1 cellular context compared by ENCODE assay signal in the genomic region with DNA sequence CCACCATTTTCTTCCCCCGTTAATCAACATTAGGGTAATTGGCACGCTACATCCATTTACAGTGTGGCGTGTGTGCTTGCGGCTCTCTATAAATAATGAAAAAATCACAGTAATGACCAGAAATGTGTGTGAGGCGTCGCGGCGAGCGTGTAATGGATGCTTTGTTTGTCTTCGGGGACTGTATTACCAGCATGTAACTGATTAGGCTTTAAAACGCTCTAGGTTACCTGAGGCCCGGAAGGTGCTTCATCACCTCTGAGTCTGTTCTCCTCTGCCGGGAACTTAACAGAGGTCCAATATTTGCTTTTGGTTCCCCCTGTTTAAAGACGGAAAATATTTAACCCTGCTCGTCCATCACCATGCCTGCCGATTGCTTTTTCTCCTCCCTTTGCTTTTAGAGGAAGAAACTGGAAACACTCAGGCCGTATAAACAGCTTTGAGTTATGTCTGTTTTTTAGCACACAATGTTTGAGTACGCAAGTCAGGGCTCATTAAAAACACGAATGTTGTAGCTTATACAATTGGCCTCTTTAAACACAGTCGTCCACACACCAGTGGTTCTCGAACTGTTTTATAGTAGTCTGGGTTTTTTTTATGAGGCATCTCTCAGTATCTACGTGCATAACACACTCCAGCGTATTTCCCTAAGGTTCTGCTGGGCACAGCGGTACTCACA.
TF ChIP-seq lines count a peak whose summit lies in the region.

No MANE protein-coding gene starts in this region.

TF ChIP-seq in GM23338, 12 proteins besides CTCF, POLR2A, EP300 and RAD21 (continued from another document):
- TF ChIP-seq JUNB (IDR thresholded peaks at IDR 0.05; ENCODE audit: unreplicated experiment) = no peak
- no peak for TF ChIP-seq POLR2AphosphoS5 (IDR thresholded peaks at IDR 0.05; ENCODE audit: low read depth)
- TF ChIP-seq EZH2phosphoT487 (IDR thresholded peaks at IDR 0.05; ENCODE audit: unreplicated experiment) = no peak
- TF ChIP-seq, protein P1, sequence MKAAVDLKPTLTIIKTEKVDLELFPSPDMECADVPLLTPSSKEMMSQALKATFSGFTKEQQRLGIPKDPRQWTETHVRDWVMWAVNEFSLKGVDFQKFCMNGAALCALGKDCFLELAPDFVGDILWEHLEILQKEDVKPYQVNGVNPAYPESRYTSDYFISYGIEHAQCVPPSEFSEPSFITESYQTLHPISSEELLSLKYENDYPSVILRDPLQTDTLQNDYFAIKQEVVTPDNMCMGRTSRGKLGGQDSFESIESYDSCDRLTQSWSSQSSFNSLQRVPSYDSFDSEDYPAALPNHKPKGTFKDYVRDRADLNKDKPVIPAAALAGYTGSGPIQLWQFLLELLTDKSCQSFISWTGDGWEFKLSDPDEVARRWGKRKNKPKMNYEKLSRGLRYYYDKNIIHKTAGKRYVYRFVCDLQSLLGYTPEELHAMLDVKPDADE (IDR thresholded peaks at IDR 0.05) = no peak
- no peak for TF ChIP-seq NANOG (IDR thresholded peaks at IDR 0.05; ENCODE audit: borderline replicate concordance)
- TF ChIP-seq CREB1 (CRISPR knock-in tag; IDR thresholded peaks at IDR 0.05; ENCODE audit: low read depth) = no peak
- TF ChIP-seq ZNF331 (CRISPR knock-in tag; IDR thresholded peaks at IDR 0.05; ENCODE audit: low read depth) = no peak
- TF ChIP-seq, protein P2, sequence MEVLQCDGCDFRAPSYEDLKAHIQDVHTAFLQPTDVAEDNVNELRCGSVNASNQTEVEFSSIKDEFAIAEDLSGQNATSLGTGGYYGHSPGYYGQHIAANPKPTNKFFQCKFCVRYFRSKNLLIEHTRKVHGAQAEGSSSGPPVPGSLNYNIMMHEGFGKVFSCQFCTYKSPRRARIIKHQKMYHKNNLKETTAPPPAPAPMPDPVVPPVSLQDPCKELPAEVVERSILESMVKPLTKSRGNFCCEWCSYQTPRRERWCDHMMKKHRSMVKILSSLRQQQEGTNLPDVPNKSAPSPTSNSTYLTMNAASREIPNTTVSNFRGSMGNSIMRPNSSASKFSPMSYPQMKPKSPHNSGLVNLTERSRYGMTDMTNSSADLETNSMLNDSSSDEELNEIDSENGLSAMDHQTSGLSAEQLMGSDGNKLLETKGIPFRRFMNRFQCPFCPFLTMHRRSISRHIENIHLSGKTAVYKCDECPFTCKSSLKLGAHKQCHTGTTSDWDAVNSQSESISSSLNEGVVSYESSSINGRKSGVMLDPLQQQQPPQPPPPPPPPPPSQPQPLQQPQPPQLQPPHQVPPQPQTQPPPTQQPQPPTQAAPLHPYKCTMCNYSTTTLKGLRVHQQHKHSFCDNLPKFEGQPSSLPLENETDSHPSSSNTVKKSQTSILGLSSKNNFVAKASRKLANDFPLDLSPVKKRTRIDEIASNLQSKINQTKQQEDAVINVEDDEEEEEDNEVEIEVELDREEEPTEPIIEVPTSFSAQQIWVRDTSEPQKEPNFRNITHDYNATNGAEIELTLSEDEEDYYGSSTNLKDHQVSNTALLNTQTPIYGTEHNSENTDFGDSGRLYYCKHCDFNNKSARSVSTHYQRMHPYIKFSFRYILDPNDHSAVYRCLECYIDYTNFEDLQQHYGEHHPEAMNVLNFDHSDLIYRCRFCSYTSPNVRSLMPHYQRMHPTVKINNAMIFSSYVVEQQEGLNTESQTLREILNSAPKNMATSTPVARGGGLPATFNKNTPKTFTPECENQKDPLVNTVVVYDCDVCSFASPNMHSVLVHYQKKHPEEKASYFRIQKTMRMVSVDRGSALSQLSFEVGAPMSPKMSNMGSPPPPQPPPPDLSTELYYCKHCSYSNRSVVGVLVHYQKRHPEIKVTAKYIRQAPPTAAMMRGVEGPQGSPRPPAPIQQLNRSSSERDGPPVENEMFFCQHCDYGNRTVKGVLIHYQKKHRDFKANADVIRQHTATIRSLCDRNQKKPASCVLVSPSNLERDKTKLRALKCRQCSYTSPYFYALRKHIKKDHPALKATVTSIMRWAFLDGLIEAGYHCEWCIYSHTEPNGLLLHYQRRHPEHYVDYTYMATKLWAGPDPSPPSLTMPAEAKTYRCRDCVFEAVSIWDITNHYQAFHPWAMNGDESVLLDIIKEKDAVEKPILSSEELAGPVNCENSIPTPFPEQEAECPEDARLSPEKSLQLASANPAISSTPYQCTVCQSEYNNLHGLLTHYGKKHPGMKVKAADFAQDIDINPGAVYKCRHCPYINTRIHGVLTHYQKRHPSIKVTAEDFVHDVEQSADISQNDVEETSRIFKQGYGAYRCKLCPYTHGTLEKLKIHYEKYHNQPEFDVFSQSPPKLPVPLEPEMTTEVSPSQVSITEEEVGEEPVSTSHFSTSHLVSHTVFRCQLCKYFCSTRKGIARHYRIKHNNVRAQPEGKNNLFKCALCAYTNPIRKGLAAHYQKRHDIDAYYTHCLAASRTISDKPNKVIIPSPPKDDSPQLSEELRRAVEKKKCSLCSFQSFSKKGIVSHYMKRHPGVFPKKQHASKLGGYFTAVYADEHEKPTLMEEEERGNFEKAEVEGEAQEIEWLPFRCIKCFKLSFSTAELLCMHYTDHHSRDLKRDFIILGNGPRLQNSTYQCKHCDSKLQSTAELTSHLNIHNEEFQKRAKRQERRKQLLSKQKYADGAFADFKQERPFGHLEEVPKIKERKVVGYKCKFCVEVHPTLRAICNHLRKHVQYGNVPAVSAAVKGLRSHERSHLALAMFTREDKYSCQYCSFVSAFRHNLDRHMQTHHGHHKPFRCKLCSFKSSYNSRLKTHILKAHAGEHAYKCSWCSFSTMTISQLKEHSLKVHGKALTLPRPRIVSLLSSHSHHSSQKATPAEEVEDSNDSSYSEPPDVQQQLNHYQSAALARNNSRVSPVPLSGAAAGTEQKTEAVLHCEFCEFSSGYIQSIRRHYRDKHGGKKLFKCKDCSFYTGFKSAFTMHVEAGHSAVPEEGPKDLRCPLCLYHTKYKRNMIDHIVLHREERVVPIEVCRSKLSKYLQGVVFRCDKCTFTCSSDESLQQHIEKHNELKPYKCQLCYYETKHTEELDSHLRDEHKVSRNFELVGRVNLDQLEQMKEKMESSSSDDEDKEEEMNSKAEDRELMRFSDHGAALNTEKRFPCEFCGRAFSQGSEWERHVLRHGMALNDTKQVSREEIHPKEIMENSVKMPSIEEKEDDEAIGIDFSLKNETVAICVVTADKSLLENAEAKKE (CRISPR knock-in tag; IDR thresholded peaks at IDR 0.05) = no peak
- no peak for TF ChIP-seq EZH2 (IDR thresholded peaks at IDR 0.05; ENCODE audit: low read depth, unreplicated experiment)
- no peak for TF ChIP-seq STAT1 (IDR thresholded peaks at IDR 0.05; ENCODE audit: unreplicated experiment)
